In the genomic region with DNA sequence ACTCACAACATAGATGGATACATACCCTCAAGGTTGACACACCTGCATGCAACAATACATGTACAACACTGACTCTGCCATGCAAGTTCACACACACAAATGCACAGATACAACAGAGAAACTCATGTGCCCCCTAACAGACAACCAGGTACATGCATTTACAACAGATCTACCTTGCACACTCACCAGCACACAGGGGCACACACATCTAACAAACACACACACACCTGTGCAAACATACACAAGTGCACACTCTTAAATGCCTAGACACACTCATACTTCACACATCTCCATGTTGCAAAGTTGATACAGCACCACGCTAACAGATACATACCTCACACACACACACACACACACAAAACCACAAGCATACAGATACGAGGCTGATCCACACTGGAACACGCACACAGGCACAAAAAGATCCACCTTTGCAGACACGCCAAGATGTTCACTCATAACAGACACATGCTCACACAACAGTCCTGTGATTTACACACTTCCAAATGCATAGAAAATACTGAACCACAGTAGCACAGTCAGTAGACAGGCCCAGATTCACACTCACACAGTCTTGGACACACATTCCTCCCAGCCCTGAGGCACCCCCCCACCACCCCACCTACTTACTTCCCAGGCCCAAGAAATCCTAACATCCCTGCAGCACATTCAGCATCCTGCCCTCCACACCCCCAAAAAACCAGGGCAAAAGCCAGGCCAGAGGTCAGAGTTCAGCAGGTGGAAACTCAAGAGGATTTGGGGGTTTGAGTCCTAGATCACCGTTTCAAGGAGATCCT, we compare ENCODE assay signal across 13 cellular contexts. TPM values are rescaled to one million over a fixed set of nuclear protein-coding genes. Genes with fewer than 3 reads are reported as not detected.
A peak's percentile ranks its signal among the peaks of the same experiment; 100 is the strongest.
DNase-seq lines count a peak whose midpoint lies in the region; ATAC-seq and TF ChIP-seq lines count a peak whose summit lies in the region.
"Had no signal": no experiment of that assay in that cellular context is flagged by ENCODE, and none has a peak within 500 bp of the region (broad histone marks: within the 10 kb centered on the region; RNA-seq: fewer than 3 reads in every experiment).

No MANE protein-coding gene starts in this region.

- in situ Hi-C loops in GM13976 (cut with MboI; ENCODE audit: low sequenced_read_pairs, unreplicated experiment), result no loop called here

- peak overlapping the region; percentile 87 to 100 (median 99); a peak in 21 of 22 replicates for H3K4me2 ChIP-seq in BLaER1 treated with 17β-estradiol and CSF1 and Interleukin-3, amounts not matched to agents 10 nM and 100 nM

- no peak; the same call in 1 of the 2 replicates for TF ChIP-seq CTCF in HEK293 (tag by site-specific recombination; IDR thresholded peaks at IDR 0.05)
- TF ChIP-seq CTCF in GM13976 (IDR thresholded peaks at IDR 0.05; ENCODE audit: borderline replicate concordance, control extremely low read depth, extremely low read depth, insufficient read depth, missing control alignments), result no peak

- no peak overlapping the region for H3K27ac ChIP-seq in BLaER1 treated with 17β-estradiol and CSF1 and Interleukin-3, amounts not matched to agents 10 nM and 100 nM
- peak overlapping the region; percentile 96; the same call in 1 of the 2 replicates for H3K27ac ChIP-seq in HEK293 (ENCODE audit: extremely low read depth, low read depth, low read length)
- H3K27ac ChIP-seq: body of pancreas, transverse colon had no signal

- H3K9me3 Mint-ChIP-seq in activated naive CD8-positive, alpha-beta T cell (ENCODE audit: low read depth), result no peaks in the 10 kb centered on the region
- no peaks in the 10 kb centered on the region for H3K9me3 Mint-ChIP-seq in naive thymus-derived CD8-positive, alpha-beta T cell

- peak overlapping the region in 10 of 11 experiments; percentile 70 to 86 (median 80); a peak in 17 of 22 replicates for H3K9ac ChIP-seq in BLaER1 treated with 17β-estradiol and CSF1 and Interleukin-3, amounts not matched to agents 10 nM and 100 nM

- H4K20me1 ChIP-seq in BLaER1 treated with 17β-estradiol and CSF1 and Interleukin-3, amounts not matched to agents 10 nM and 100 nM, result peaks cover 0 to 45% (median 16%) of the 10 kb centered on the region in 11 experiments; a peak in 12 of 22 replicates

- ATAC-seq in naive thymus-derived CD8-positive, alpha-beta T cell, result no peak
- no peak for ATAC-seq in HG03025 (IDR thresholded peaks at IDR 0.05; ENCODE audit: low FRiP score, unreplicated experiment)
- no peak for ATAC-seq in HG02759 (IDR thresholded peaks at IDR 0.05; ENCODE audit: unreplicated experiment)

- H3K4me3 ChIP-seq in BLaER1 treated with 17β-estradiol and CSF1 and Interleukin-3, amounts not matched to agents 10 nM and 100 nM, result peak overlapping the region; percentile 65 to 91 (median 76); a peak in 19 of 20 replicates
- peak overlapping the region; percentile 67 for H3K4me3 ChIP-seq in HEK293 (ENCODE audit: low read depth, low read length)

- H3K27ac Mint-ChIP-seq in activated naive CD8-positive, alpha-beta T cell, result peak overlapping the region; percentile 51
- peak overlapping the region in 9 of 10 donors; percentile 15 to 90 (median 74) for H3K27ac Mint-ChIP-seq in naive thymus-derived CD8-positive, alpha-beta T cell

- DNase-seq in naive thymus-derived CD8-positive, alpha-beta T cell, result peak in 1 of 10 donors; percentile 49
- DNase-seq in GM13976 (ENCODE audit: low spot score) (no peak), nucleus accumbens (lab: John Stamatoyannopoulos, UW) (no peak)
- DNase-seq: body of pancreas; foreskin fibroblast; stimulated activated CD4-positive, alpha-beta T cell treated with anti-CD3 and anti-CD28 coated beads, Interleukin-2, amount 100 ng/mL, for 48 hours; transverse colon had no signal

- H3K4me3 Mint-ChIP-seq in activated naive CD8-positive, alpha-beta T cell, result peak overlapping the region; percentile 82
- peak overlapping the region; percentile 51 to 89 (median 78) for H3K4me3 Mint-ChIP-seq in naive thymus-derived CD8-positive, alpha-beta T cell

- peaks cover 3% of the 10 kb centered on the region for H3K36me3 Mint-ChIP-seq in activated naive CD8-positive, alpha-beta T cell
- peaks cover 0 to 27% (median 3%) of the 10 kb centered on the region in 3 donors for H3K36me3 Mint-ChIP-seq in naive thymus-derived CD8-positive, alpha-beta T cell

- POLR2A ChIA-PET in HEK293 (lab: Yijun Ruan, JAX), result no interaction called here
- POLR2A ChIA-PET in naive thymus-derived CD8-positive, alpha-beta T cell (lab: Charles Lee), result no interaction called here

- H3K36me3 ChIP-seq in BLaER1 treated with 17β-estradiol and CSF1 and Interleukin-3, amounts not matched to agents 10 nM and 100 nM, result peaks cover 9 to 38% (median 26%) of the 10 kb centered on the region in 11 experiments
- peaks cover 32 to 40% of the 10 kb centered on the region in 2 experiments for H3K36me3 ChIP-seq in HEK293 (ENCODE audit: control insufficient read depth in 2 of 2, insufficient read depth in 1 of 2, low read length in 2 of 2)
- H3K36me3 ChIP-seq: transverse colon had no signal

- CTCF ChIA-PET in HEK293 (lab: Yijun Ruan, JAX), result no interaction called here

- H3K4me1 Mint-ChIP-seq in activated naive CD8-positive, alpha-beta T cell (ENCODE audit: low read depth), result peaks cover 23% of the 10 kb centered on the region
- peaks cover 23 to 50% (median 37%) of the 10 kb centered on the region in 4 donors for H3K4me1 Mint-ChIP-seq in naive thymus-derived CD8-positive, alpha-beta T cell

- no peaks in the 10 kb centered on the region for H3K27me3 Mint-ChIP-seq in activated naive CD8-positive, alpha-beta T cell
- H3K27me3 Mint-ChIP-seq in naive thymus-derived CD8-positive, alpha-beta T cell, result no peaks in the 10 kb centered on the region

- no peaks in the 10 kb centered on the region for H3K27me3 ChIP-seq in BLaER1 treated with 17β-estradiol and CSF1 and Interleukin-3, amounts not matched to agents 10 nM and 100 nM
- H3K27me3 ChIP-seq: body of pancreas had no signal

- no peaks in the 10 kb centered on the region for H3K9me3 ChIP-seq in BLaER1 treated with 17β-estradiol and CSF1 and Interleukin-3, amounts not matched to agents 10 nM and 100 nM (replicated peaks in 1 of 11)
- no peaks in the 10 kb centered on the region for H3K9me3 ChIP-seq in HEK293 (ENCODE audit: control insufficient read depth, insufficient read depth, low read depth, low read length)
- H3K9me3 ChIP-seq: body of pancreas, transverse colon had no signal

- peaks cover 10 to 42% (median 28%) of the 10 kb centered on the region in 10 experiments; a peak in 19 of 20 replicates for H3K4me1 ChIP-seq in BLaER1 treated with 17β-estradiol and CSF1 and Interleukin-3, amounts not matched to agents 10 nM and 100 nM
- peaks cover 9% of the 10 kb centered on the region for H3K4me1 ChIP-seq in HEK293 (ENCODE audit: control insufficient read depth, insufficient read depth, low read length)

TF ChIP-seq in HEK293, 187 proteins besides CTCF, POLR2A, EP300 and RAD21 (continues in another document):
- TF ChIP-seq ZFHX2 (tag by site-specific recombination; conservative IDR thresholded peaks at IDR 0.05) (peak; percentile 28; the same call in 1 of the 2 replicates), EGR2 (tag by site-specific recombination; IDR thresholded peaks at IDR 0.05; ENCODE audit: low read depth) (peak; percentile 29; the same call in 1 of the 2 replicates)
- TF ChIP-seq, protein P1, sequence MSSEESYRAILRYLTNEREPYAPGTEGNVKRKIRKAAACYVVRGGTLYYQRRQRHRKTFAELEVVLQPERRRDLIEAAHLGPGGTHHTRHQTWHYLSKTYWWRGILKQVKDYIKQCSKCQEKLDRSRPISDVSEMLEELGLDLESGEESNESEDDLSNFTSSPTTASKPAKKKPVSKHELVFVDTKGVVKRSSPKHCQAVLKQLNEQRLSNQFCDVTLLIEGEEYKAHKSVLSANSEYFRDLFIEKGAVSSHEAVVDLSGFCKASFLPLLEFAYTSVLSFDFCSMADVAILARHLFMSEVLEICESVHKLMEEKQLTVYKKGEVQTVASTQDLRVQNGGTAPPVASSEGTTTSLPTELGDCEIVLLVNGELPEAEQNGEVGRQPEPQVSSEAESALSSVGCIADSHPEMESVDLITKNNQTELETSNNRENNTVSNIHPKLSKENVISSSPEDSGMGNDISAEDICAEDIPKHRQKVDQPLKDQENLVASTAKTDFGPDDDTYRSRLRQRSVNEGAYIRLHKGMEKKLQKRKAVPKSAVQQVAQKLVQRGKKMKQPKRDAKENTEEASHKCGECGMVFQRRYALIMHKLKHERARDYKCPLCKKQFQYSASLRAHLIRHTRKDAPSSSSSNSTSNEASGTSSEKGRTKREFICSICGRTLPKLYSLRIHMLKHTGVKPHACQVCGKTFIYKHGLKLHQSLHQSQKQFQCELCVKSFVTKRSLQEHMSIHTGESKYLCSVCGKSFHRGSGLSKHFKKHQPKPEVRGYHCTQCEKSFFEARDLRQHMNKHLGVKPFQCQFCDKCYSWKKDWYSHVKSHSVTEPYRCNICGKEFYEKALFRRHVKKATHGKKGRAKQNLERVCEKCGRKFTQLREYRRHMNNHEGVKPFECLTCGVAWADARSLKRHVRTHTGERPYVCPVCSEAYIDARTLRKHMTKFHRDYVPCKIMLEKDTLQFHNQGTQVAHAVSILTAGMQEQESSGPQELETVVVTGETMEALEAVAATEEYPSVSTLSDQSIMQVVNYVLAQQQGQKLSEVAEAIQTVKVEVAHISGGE (tag by site-specific recombination; conservative IDR thresholded peaks at IDR 0.05; ENCODE audit: low read depth), result no peak
- TF ChIP-seq, protein P2, sequence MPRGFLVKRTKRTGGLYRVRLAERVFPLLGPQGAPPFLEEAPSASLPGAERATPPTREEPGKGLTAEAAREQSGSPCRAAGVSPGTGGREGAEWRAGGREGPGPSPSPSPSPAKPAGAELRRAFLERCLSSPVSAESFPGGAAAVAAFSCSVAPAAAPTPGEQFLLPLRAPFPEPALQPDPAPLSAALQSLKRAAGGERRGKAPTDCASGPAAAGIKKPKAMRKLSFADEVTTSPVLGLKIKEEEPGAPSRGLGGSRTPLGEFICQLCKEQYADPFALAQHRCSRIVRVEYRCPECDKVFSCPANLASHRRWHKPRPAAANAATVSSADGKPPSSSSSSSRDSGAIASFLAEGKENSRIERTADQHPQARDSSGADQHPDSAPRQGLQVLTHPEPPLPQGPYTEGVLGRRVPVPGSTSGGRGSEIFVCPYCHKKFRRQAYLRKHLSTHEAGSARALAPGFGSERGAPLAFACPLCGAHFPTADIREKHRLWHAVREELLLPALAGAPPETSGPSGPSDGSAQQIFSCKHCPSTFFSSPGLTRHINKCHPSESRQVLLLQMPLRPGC (tag by site-specific recombination; IDR thresholded peaks at IDR 0.05), result no peak; the same call in 1 of the 2 replicates

RNA-seq across cellular contexts. Expression of a gene that starts 1.4 kb away (rescaled TPM):
- total RNA-seq in naive thymus-derived CD8-positive, alpha-beta T cell, result 10 to 100 TPM; 10.1 TPM
- polyA plus RNA-seq in naive thymus-derived CD8-positive, alpha-beta T cell, result 1 to 10 TPM; 3.2 to 4.4 (median 3.5) TPM
- total RNA-seq: LHCN-M2 had no signal

RNA-seq across cellular contexts. Expression of a gene that starts 16.5 kb away (rescaled TPM):
- total RNA-seq in naive thymus-derived CD8-positive, alpha-beta T cell, result 100 to 1,000 TPM; 373 to 393 TPM
- polyA plus RNA-seq in naive thymus-derived CD8-positive, alpha-beta T cell, result 1,000 to 10,000 TPM; 1,026 to 1,392 (median 1,316) TPM
- total RNA-seq: LHCN-M2 had no signal

RNA-seq across cellular contexts. Expression of a gene that starts 22.9 kb away (rescaled TPM):
- total RNA-seq in naive thymus-derived CD8-positive, alpha-beta T cell, result 10 to 100 TPM; 49.8 to 55.2 TPM
- polyA plus RNA-seq in naive thymus-derived CD8-positive, alpha-beta T cell, result 10 to 100 TPM in 1 of 3 donors, 1 to 10 TPM in 2; 5.4 to 12.3 (median 6.4) TPM

RNA-seq across cellular contexts. Expression of a gene that starts 23.1 kb away (rescaled TPM):
- total RNA-seq in naive thymus-derived CD8-positive, alpha-beta T cell, result not detected
- under 1 TPM in 1 of 3 donors, not detected in 2; 0.65 TPM for polyA plus RNA-seq in naive thymus-derived CD8-positive, alpha-beta T cell
- total RNA-seq: body of pancreas, LHCN-M2, transverse colon had no signal

RNA-seq across cellular contexts. Expression of a gene that starts 51.1 kb away (rescaled TPM):
- not detected for total RNA-seq in naive thymus-derived CD8-positive, alpha-beta T cell
- polyA plus RNA-seq in naive thymus-derived CD8-positive, alpha-beta T cell, result not detected
- total RNA-seq: body of pancreas, LHCN-M2, transverse colon had no signal
